In the genomic region with DNA sequence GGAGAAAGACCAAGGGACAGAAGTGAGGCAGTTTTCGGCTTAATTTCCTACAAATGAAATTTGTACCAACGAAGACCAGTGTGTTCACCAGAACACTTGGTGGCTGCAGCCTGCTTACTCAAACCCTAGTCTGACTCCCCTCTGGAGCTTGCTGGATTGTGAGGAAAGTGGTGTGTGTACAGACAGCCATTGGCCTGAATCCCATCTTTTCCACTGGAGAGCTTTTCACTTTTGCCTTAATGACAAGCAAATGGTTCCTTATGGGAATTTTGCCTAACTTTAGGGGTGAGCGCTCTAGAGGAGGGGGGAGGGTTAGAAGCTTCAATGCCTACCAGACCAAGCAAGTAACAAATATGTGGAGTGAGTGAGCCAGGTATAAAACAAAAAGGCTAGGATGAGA, we compare ENCODE assay signal across 21 cellular contexts.
"Had no signal": no experiment of that assay in that cellular context is flagged by ENCODE, and none has a peak within 500 bp of the region (broad histone marks: within the 10 kb centered on the region; RNA-seq: fewer than 3 reads in every experiment).

No MANE protein-coding gene starts in this region.

- H3K27me3 ChIP-seq: right lobe of liver, suprapubic skin had no signal

- H3K79me2 ChIP-seq: parathyroid adenoma had no signal

- H3K27ac Mint-ChIP-seq: activated naive CD4-positive, alpha-beta T cell treated with anti-CD3 and anti-CD28 coated beads, Interleukin-2, amount 10 ng/mL, durations not matched to agents 7 days and 5 days; stimulated activated naive CD8-positive, alpha-beta T cell treated with anti-CD3 and anti-CD28 coated beads, Interleukin-15, amount 100 ng/mL, for 72 hours had no signal

- H3K9ac ChIP-seq: parathyroid adenoma had no signal

- H3K4me3 Mint-ChIP-seq: activated CD4-positive, alpha-beta T cell treated with anti-CD3 and anti-CD28 coated beads for 36 hours; activated naive CD4-positive, alpha-beta T cell treated with anti-CD3 and anti-CD28 coated beads, Interleukin-2, amount 10 ng/mL, durations not matched to agents 7 days and 5 days; immature natural killer cell; natural killer cell treated with Interleukin-12 subunit alpha and Interleukin-12 subunit beta and Interleukin-15 and Interleukin-18, amount 100 ng/mL, for 72 hours; stimulated activated naive CD8-positive, alpha-beta T cell treated with anti-CD3 and anti-CD28 coated beads, Interleukin-15, amount 100 ng/mL, for 72 hours had no signal

- H3K27ac ChIP-seq: coronary artery, epithelial cell of prostate, parathyroid adenoma, right lobe of liver, skin epidermis, suprapubic skin had no signal

- H3K9me3 ChIP-seq: right lobe of liver, suprapubic skin had no signal

- H2AFZ ChIP-seq: parathyroid adenoma had no signal

- H3K27me3 Mint-ChIP-seq: activated CD4-positive, alpha-beta T cell treated with anti-CD3 and anti-CD28 coated beads for 36 hours; activated naive CD4-positive, alpha-beta T cell treated with anti-CD3 and anti-CD28 coated beads, Interleukin-2, amount 10 ng/mL, durations not matched to agents 7 days and 5 days; natural killer cell treated with Interleukin-12 subunit alpha and Interleukin-12 subunit beta and Interleukin-15 and Interleukin-18, amount 100 ng/mL, for 72 hours; stimulated activated naive CD8-positive, alpha-beta T cell treated with anti-CD3 and anti-CD28 coated beads, Interleukin-15, amount 100 ng/mL, for 72 hours had no signal

- H3K9me3 Mint-ChIP-seq: activated naive CD4-positive, alpha-beta T cell treated with anti-CD3 and anti-CD28 coated beads, Interleukin-2, amount 10 ng/mL, durations not matched to agents 7 days and 5 days; immature natural killer cell; natural killer cell treated with Interleukin-12 subunit alpha and Interleukin-12 subunit beta and Interleukin-15 and Interleukin-18, amount 100 ng/mL, for 72 hours; stimulated activated naive CD8-positive, alpha-beta T cell treated with anti-CD3 and anti-CD28 coated beads, Interleukin-15, amount 100 ng/mL, for 72 hours had no signal

- DNase-seq: activated CD4-positive, alpha-beta T cell treated with anti-CD3 and anti-CD28 coated beads for 36 hours; activated CD4-positive, alpha-beta T cell treated with anti-CD3 and anti-CD28 coated beads, Interleukin-2, amount 50 U/mL, for 4 hours; activated CD8-positive, alpha-beta memory T cell treated with anti-CD3 and anti-CD28 coated beads for 24 hours; activated effector memory CD4-positive, alpha-beta T cell treated with anti-CD3 and anti-CD28 coated beads, Interleukin-2, amount 50 U/mL, for 16 hours; activated naive CD4-positive, alpha-beta T cell treated with anti-CD3 and anti-CD28 coated beads, Interleukin-2, amount 10 ng/mL, durations not matched to agents 7 days and 5 days; cerebellar nuclear complex; immature natural killer cell; right lobe of liver; stimulated activated CD4-positive, alpha-beta T cell treated with anti-CD3 and anti-CD28 coated beads, Interleukin-1b, Interleukin-23, amount 100 ng/mL, for 48 hours; stimulated activated naive CD8-positive, alpha-beta T cell treated with anti-CD3 and anti-CD28 coated beads, Interleukin-15, amount 100 ng/mL, for 72 hours; T-helper 1 cell; T-helper 9 cell; trophoblast cell had no signal

- H3K4me3 ChIP-seq: coronary artery, lung, right lobe of liver, skin epidermis, suprapubic skin had no signal

- ATAC-seq: activated CD4-positive, alpha-beta T cell treated with anti-CD3 and anti-CD28 coated beads for 36 hours; left lobe of liver; natural killer cell treated with Interleukin-12 subunit alpha and Interleukin-12 subunit beta and Interleukin-15 and Interleukin-18, amount 100 ng/mL, for 72 hours; right lobe of liver; stimulated activated naive CD8-positive, alpha-beta T cell treated with anti-CD3 and anti-CD28 coated beads, Interleukin-15, amount 100 ng/mL, for 72 hours had no signal

- H3K4me1 ChIP-seq: parathyroid adenoma, suprapubic skin had no signal
